ENCODE assay signal across 17 cellular contexts in genomic region chr1:20325407-20325737, GRCh38. TPM values are rescaled to one million over a fixed set of nuclear protein-coding genes. Genes with fewer than 3 reads are reported as not detected.
"Had no signal": no experiment of that assay in that cellular context is flagged by ENCODE, and none has a peak within 500 bp of the region (broad histone marks: within the 10 kb centered on the region; RNA-seq: fewer than 3 reads in every experiment).

No MANE protein-coding gene starts in this region.

- ATAC-seq: activated T-cell treated with anti-CD3 and anti-CD28 coated beads, Interleukin-2, amount 50 U/mL, for 4 hours; esophagus mucosa; naive thymus-derived CD4-positive, alpha-beta T cell; stimulated activated effector memory CD8-positive, alpha-beta T cell treated with anti-CD3 and anti-CD28 coated beads, Interleukin-12 subunit alpha, Interleukin-12 subunit beta, amount 100 ng/mL, for 72 hours had no signal

- H3K9me3 ChIP-seq: ovary, sigmoid colon, stomach had no signal

- H3K27ac ChIP-seq: ovary, sigmoid colon, stomach had no signal

- H3K36me3 ChIP-seq: ovary, sigmoid colon, stomach had no signal

- H3K4me3 ChIP-seq: ovary, sigmoid colon, stomach had no signal

- DNase-seq: activated CD4-positive, alpha-beta T cell treated with anti-CD3 and anti-CD28 coated beads, Interleukin-2, amount 50 U/mL, for 1 hour; activated CD4-positive, CD25-positive, alpha-beta regulatory T cell treated with anti-CD3 and anti-CD28 coated beads, Interleukin-2, amount 50 U/mL, for 72 hours; activated CD8-positive, alpha-beta memory T cell treated with anti-CD3 and anti-CD28 coated beads, Interleukin-2, amount 50 U/mL, for 4 hours; activated T-cell treated with anti-CD3 and anti-CD28 coated beads, Interleukin-2, amount 50 U/mL, for 4 hours; effector CD8-positive, alpha-beta T cell; naive thymus-derived CD4-positive, alpha-beta T cell; ovary; sigmoid colon; stimulated activated CD4-positive, alpha-beta T cell treated with anti-CD3 and anti-CD28 coated beads, Interleukin-4, amount 100 ng/mL, for 24 hours; stomach; trophoblast cell had no signal

- H3K27me3 ChIP-seq: ovary had no signal

RNA-seq across cellular contexts. Expression of gene VWA5B1, which starts 34.7 kb away (rescaled TPM):
- total RNA-seq: activated T-cell treated with anti-CD3 and anti-CD28 coated beads, Interleukin-2, amount 50 U/mL, for 4 hours; astrocyte; bronchial epithelial cell; esophagus mucosa; fibroblast of villous mesenchyme; mononuclear cell; stomach had no signal
